In the genomic region with DNA sequence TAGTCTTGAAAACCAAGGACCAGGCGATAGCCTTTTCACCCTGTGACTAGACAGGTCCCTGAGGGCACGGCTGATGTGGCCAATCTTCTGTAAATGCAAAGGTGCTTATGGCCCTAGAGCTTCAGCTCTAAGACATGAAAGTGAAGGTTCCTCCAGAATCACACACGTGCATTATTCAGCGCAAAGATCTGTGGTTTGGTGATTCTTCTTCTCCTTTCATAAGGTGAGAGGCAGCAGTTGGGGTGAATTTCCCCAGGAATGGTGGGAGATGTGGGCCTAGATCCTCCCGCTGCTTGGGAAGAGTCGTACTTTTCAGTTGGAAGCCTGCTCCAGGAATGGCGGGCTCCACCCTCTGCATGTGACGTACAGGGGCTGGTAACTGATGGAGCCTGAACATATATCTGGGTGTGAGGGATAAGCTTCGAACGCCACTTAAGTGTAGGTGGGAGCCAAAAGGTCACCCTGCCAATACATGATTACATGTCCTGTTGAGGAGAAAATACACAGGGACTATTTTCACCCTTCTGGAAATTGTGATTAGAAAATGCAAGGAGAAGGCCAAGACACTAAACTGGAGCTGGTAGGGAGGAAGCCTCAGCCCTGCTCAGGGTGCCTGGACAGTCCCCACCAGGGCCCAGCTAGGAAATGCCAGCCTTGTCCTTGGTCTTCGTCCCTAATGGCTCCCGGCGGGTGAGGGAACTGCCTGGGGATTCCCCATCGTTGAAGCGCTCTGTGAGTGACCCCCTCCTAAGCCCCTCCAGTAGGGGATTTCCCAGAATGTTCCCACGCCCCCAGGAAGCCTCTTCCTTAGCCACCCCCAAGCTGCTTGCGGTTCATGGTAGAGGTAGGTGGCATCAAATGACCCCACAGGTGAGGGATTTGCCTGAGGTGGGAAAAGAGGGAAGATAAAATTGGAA, we compare ENCODE assay signal across 1 cellular context.
TF ChIP-seq lines count a peak whose summit lies in the region.

No MANE protein-coding gene starts in this region.

TF ChIP-seq in GM12878, 131 proteins besides CTCF, POLR2A, EP300 and RAD21 (continued from another document and continues in another):
- TF ChIP-seq, protein P1, sequence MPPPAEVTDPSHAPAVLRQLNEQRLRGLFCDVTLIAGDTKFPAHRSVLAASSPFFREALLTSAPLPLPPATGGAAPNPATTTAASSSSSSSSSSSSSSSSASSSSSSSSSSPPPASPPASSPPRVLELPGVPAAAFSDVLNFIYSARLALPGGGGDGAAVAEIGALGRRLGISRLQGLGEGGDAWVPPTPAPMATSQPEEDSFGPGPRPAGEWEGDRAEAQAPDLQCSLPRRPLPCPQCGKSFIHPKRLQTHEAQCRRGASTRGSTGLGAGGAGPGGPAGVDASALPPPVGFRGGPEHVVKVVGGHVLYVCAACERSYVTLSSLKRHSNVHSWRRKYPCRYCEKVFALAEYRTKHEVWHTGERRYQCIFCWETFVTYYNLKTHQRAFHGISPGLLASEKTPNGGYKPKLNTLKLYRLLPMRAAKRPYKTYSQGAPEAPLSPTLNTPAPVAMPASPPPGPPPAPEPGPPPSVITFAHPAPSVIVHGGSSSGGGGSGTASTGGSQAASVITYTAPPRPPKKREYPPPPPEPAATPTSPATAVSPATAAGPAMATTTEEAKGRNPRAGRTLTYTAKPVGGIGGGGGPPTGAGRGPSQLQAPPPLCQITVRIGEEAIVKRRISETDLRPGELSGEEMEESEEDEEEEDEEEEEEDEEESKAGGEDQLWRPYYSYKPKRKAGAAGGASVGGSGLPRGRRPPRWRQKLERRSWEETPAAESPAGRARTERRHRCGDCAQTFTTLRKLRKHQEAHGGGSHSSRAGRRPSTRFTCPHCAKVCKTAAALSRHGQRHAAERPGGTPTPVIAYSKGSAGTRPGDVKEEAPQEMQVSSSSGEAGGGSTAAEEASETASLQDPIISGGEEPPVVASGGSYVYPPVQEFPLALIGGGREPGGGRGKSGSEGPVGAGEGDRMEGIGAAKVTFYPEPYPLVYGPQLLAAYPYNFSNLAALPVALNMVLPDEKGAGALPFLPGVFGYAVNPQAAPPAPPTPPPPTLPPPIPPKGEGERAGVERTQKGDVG (CRISPR knock-in tag; IDR thresholded peaks at IDR 0.05), result no peak
- TF ChIP-seq NR2F1 (conservative IDR thresholded peaks at IDR 0.05) (peak; percentile 85), EGR1 (IDR thresholded peaks at IDR 0.05; ENCODE audit: borderline replicate concordance in 1 of 2, low read depth in 2 of 2, low read length in 2 of 2) (peak in 1 of 2 experiments; percentile 74; a peak in 2 of 3 replicates), GATAD2B (conservative IDR thresholded peaks at IDR 0.05; ENCODE audit: low read depth) (peak; percentile 76), BCL3 (IDR thresholded peaks at IDR 0.05; ENCODE audit: borderline replicate concordance, insufficient read depth, low read depth, low read length, poor library complexity, severe bottlenecking) (peak; percentile 85), KLF5 (IDR thresholded peaks at IDR 0.05; ENCODE audit: partially characterized antibody) (no peak), NFIC (IDR thresholded peaks at IDR 0.05; ENCODE audit: low read depth, low read length) (peak; percentile 36; the same call in 1 of the 2 replicates), MYB (IDR thresholded peaks at IDR 0.05; ENCODE audit: borderline replicate concordance, low read depth, low read length) (no peak), TARDBP (IDR thresholded peaks at IDR 0.05; ENCODE audit: borderline replicate concordance) (no peak), POLR2AphosphoS5 (IDR thresholded peaks at IDR 0.05; ENCODE audit: low read length) (peak; percentile 39; the same call in 1 of the 2 replicates), ELK1 (IDR thresholded peaks at IDR 0.05; ENCODE audit: low read depth, low read length) (no peak), ZZZ3 (IDR thresholded peaks at IDR 0.05; ENCODE audit: control insufficient read depth, insufficient read length, low read depth) (no peak), BHLHE40 (IDR thresholded peaks at IDR 0.05; ENCODE audit: borderline replicate concordance in 1 of 2, low read depth in 2 of 2, low read length in 1 of 2) (peak; percentile 97 to 98), MXI1 (IDR thresholded peaks at IDR 0.05; ENCODE audit: low read depth, low read length) (peak; percentile 81; the same call in 1 of the 2 replicates), PAX5 (IDR thresholded peaks at IDR 0.05; ENCODE audit: borderline replicate concordance, low read depth, low read length) (peak; percentile 14; the same call in 1 of the 2 replicates), LARP7 (IDR thresholded peaks at IDR 0.05) (0 out of 2 replicates have a peak, but pooled peaks have one; percentile 10), ZNF592 (IDR thresholded peaks at IDR 0.05) (no peak), CBX5 (IDR thresholded peaks at IDR 0.05; ENCODE audit: low read depth) (no peak), IKZF2 (IDR thresholded peaks at IDR 0.05) (peak; percentile 90 to 97), ZSCAN29 (IDR thresholded peaks at IDR 0.05) (no peak), RCOR1 (conservative IDR thresholded peaks at IDR 0.05; ENCODE audit: low read depth, low read length) (0 out of 2 replicates have a peak, but pooled peaks have one; percentile 25), FOXK2 (IDR thresholded peaks at IDR 0.05) (no peak), TBL1XR1 (IDR thresholded peaks at IDR 0.05; ENCODE audit: low read depth, low read length) (0 out of 2 replicates have a peak, but pooled peaks have one; percentile 59)
- TF ChIP-seq, protein P2, sequence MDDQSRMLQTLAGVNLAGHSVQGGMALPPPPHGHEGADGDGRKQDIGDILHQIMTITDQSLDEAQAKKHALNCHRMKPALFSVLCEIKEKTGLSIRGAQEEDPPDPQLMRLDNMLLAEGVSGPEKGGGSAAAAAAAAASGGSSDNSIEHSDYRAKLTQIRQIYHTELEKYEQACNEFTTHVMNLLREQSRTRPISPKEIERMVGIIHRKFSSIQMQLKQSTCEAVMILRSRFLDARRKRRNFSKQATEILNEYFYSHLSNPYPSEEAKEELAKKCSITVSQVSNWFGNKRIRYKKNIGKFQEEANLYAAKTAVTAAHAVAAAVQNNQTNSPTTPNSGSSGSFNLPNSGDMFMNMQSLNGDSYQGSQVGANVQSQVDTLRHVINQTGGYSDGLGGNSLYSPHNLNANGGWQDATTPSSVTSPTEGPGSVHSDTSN (IDR thresholded peaks at IDR 0.05; ENCODE audit: insufficient replicate concordance, low read depth, low read length), result no peak
- TF ChIP-seq, protein P3, sequence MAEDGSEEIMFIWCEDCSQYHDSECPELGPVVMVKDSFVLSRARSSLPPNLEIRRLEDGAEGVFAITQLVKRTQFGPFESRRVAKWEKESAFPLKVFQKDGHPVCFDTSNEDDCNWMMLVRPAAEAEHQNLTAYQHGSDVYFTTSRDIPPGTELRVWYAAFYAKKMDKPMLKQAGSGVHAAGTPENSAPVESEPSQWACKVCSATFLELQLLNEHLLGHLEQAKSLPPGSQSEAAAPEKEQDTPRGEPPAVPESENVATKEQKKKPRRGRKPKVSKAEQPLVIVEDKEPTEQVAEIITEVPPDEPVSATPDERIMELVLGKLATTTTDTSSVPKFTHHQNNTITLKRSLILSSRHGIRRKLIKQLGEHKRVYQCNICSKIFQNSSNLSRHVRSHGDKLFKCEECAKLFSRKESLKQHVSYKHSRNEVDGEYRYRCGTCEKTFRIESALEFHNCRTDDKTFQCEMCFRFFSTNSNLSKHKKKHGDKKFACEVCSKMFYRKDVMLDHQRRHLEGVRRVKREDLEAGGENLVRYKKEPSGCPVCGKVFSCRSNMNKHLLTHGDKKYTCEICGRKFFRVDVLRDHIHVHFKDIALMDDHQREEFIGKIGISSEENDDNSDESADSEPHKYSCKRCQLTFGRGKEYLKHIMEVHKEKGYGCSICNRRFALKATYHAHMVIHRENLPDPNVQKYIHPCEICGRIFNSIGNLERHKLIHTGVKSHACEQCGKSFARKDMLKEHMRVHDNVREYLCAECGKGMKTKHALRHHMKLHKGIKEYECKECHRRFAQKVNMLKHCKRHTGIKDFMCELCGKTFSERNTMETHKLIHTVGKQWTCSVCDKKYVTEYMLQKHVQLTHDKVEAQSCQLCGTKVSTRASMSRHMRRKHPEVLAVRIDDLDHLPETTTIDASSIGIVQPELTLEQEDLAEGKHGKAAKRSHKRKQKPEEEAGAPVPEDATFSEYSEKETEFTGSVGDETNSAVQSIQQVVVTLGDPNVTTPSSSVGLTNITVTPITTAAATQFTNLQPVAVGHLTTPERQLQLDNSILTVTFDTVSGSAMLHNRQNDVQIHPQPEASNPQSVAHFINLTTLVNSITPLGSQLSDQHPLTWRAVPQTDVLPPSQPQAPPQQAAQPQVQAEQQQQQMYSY (CRISPR knock-in tag; IDR thresholded peaks at IDR 0.05), result no peak
- TF ChIP-seq, protein P4, sequence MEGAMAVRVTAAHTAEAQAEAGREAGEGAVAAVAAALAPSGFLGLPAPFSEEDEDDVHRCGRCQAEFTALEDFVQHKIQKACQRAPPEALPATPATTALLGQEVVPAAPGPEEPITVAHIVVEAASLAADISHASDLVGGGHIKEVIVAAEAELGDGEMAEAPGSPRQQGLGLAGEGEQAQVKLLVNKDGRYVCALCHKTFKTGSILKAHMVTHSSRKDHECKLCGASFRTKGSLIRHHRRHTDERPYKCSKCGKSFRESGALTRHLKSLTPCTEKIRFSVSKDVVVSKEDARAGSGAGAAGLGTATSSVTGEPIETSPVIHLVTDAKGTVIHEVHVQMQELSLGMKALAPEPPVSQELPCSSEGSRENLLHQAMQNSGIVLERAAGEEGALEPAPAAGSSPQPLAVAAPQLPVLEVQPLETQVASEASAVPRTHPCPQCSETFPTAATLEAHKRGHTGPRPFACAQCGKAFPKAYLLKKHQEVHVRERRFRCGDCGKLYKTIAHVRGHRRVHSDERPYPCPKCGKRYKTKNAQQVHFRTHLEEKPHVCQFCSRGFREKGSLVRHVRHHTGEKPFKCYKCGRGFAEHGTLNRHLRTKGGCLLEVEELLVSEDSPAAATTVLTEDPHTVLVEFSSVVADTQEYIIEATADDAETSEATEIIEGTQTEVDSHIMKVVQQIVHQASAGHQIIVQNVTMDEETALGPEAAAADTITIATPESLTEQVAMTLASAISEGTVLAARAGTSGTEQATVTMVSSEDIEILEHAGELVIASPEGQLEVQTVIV (IDR thresholded peaks at IDR 0.05; ENCODE audit: borderline replicate concordance, partially characterized antibody), result no peak
